ENCODE assay signal across 2 cellular contexts in genomic region chr22:39130152-39130704, GRCh38.
TF ChIP-seq lines count a peak whose summit lies in the region.

No MANE protein-coding gene starts in this region.

TF ChIP-seq in H1, 55 proteins besides CTCF, POLR2A, EP300 and RAD21:
- TF ChIP-seq KDM1A (IDR thresholded peaks at IDR 0.05; ENCODE audit: borderline replicate concordance, low read length) (no peak), TBP (IDR thresholded peaks at IDR 0.05; ENCODE audit: low read depth, low read length) (no peak), YY1 (IDR thresholded peaks at IDR 0.05; ENCODE audit: low read depth, low read length) (no peak), JUND (IDR thresholded peaks at IDR 0.05; ENCODE audit: low read length) (no peak), CHD2 (IDR thresholded peaks at IDR 0.05; ENCODE audit: low read length) (no peak), CHD1 (IDR thresholded peaks at IDR 0.05; ENCODE audit: low read depth, low read length) (no peak), USF2 (IDR thresholded peaks at IDR 0.05; ENCODE audit: low read length) (no peak), SIRT6 (IDR thresholded peaks at IDR 0.05; ENCODE audit: low read length) (no peak), CHD7 (IDR thresholded peaks at IDR 0.05; ENCODE audit: insufficient replicate concordance, low read length) (no peak), SIX5 (IDR thresholded peaks at IDR 0.05; ENCODE audit: low read depth, low read length) (no peak), TAF7 (optimal IDR thresholded peaks at IDR 0.05; ENCODE audit: borderline replicate concordance, low read depth, low read length) (no peak), CEBPB (IDR thresholded peaks at IDR 0.05; ENCODE audit: low read depth, low read length) (no peak), NRF1 (IDR thresholded peaks at IDR 0.05; ENCODE audit: low read depth, low read length) (no peak), BCL11A (IDR thresholded peaks at IDR 0.05; ENCODE audit: low read depth in 2 of 2, low read length in 2 of 2) (no peak), BRCA1 (IDR thresholded peaks at IDR 0.05; ENCODE audit: low read depth, low read length) (no peak), FOSL1 (IDR thresholded peaks at IDR 0.05; ENCODE audit: insufficient read depth, low read depth, low read length) (no peak), TEAD4 (IDR thresholded peaks at IDR 0.05; ENCODE audit: low read depth, low read length) (no peak), POU5F1 (IDR thresholded peaks at IDR 0.05; ENCODE audit: low read depth, low read length) (no peak)
TF ChIP-seq in H1: peak in this region for 0.

TF ChIP-seq in SK-N-SH, 30 proteins besides CTCF, POLR2A, EP300 and RAD21:
- no peak for TF ChIP-seq CHD2 (IDR thresholded peaks at IDR 0.05; ENCODE audit: low read length, partially characterized antibody)
- no peak for TF ChIP-seq FOXJ3 (CRISPR knock-in tag; IDR thresholded peaks at IDR 0.05)
- no peak for TF ChIP-seq YY1 (IDR thresholded peaks at IDR 0.05; ENCODE audit: low read depth)
- TF ChIP-seq SIN3A (IDR thresholded peaks at IDR 0.05; ENCODE audit: borderline replicate concordance, low read depth, low read length), result no peak
- TF ChIP-seq FOXM1 (IDR thresholded peaks at IDR 0.05; ENCODE audit: low read depth), result no peak
- TF ChIP-seq NFIC (IDR thresholded peaks at IDR 0.05; ENCODE audit: borderline replicate concordance), result no peak
- TF ChIP-seq GABPA (IDR thresholded peaks at IDR 0.05; ENCODE audit: low read depth), result no peak
- TF ChIP-seq MEF2A (IDR thresholded peaks at IDR 0.05; ENCODE audit: borderline replicate concordance, low read depth), result no peak
- TF ChIP-seq TEAD4 (IDR thresholded peaks at IDR 0.05; ENCODE audit: borderline replicate concordance, insufficient read depth), result no peak
- TF ChIP-seq ZBTB33 (IDR thresholded peaks at IDR 0.05; ENCODE audit: borderline replicate concordance, low read depth), result no peak
- TF ChIP-seq SMC3 (IDR thresholded peaks at IDR 0.05; ENCODE audit: low read depth, low read length), result no peak
- TF ChIP-seq REST (IDR thresholded peaks at IDR 0.05; ENCODE audit: low read depth, low read length), result no peak
- no peak for TF ChIP-seq POLR2AphosphoS5 (IDR thresholded peaks at IDR 0.05; ENCODE audit: low read depth, low read length)
- no peak for TF ChIP-seq EZH2phosphoT487 (IDR thresholded peaks at IDR 0.05; ENCODE audit: borderline replicate concordance, low read depth)
- no peak for TF ChIP-seq RCOR1 (IDR thresholded peaks at IDR 0.05; ENCODE audit: low read length)
- no peak for TF ChIP-seq RFX5 (IDR thresholded peaks at IDR 0.05; ENCODE audit: low read length)
- TF ChIP-seq GATA2 (CRISPR knock-in tag; IDR thresholded peaks at IDR 0.05), result no peak
